In genomic region chr18:2871111-2871720, GRCh38 we compare ENCODE assay signal across 1 cellular context.
TF ChIP-seq lines count a peak whose summit lies in the region.

No MANE protein-coding gene starts in this region.

TF ChIP-seq in IMR-90, 13 proteins besides CTCF, POLR2A, EP300 and RAD21:
- no peak for TF ChIP-seq CHD1 (IDR thresholded peaks at IDR 0.05; ENCODE audit: low read depth, low read length)
- TF ChIP-seq USF2 (IDR thresholded peaks at IDR 0.05; ENCODE audit: low read depth, low read length) = no peak
- TF ChIP-seq MAFK (IDR thresholded peaks at IDR 0.05; ENCODE audit: low read depth, low read length) = no peak
- no peak for TF ChIP-seq FOS (IDR thresholded peaks at IDR 0.05; ENCODE audit: low read depth, low read length)
- TF ChIP-seq NFE2L2 (IDR thresholded peaks at IDR 0.05; ENCODE audit: low read depth, low read length) = no peak
- TF ChIP-seq BHLHE40 (IDR thresholded peaks at IDR 0.05; ENCODE audit: low read depth, low read length) = no peak
- TF ChIP-seq RFX5 (IDR thresholded peaks at IDR 0.05; ENCODE audit: low read depth, low read length) = no peak
- TF ChIP-seq MXI1 (IDR thresholded peaks at IDR 0.05; ENCODE audit: borderline replicate concordance, low read depth, low read length) = no peak
- TF ChIP-seq ELK1 (IDR thresholded peaks at IDR 0.05; ENCODE audit: borderline replicate concordance, low read depth, low read length) = no peak
- TF ChIP-seq SMC3 (IDR thresholded peaks at IDR 0.05; ENCODE audit: low read depth, low read length) = no peak
- no peak for TF ChIP-seq RCOR1 (IDR thresholded peaks at IDR 0.05; ENCODE audit: insufficient replicate concordance, low read length)
- no peak for TF ChIP-seq CEBPB (IDR thresholded peaks at IDR 0.05; ENCODE audit: low read depth, low read length)
- no peak for TF ChIP-seq MAZ (IDR thresholded peaks at IDR 0.05; ENCODE audit: borderline replicate concordance, low read depth, low read length)
